Comparison of ENCODE assay signal across 1 cellular context in the genomic region with DNA sequence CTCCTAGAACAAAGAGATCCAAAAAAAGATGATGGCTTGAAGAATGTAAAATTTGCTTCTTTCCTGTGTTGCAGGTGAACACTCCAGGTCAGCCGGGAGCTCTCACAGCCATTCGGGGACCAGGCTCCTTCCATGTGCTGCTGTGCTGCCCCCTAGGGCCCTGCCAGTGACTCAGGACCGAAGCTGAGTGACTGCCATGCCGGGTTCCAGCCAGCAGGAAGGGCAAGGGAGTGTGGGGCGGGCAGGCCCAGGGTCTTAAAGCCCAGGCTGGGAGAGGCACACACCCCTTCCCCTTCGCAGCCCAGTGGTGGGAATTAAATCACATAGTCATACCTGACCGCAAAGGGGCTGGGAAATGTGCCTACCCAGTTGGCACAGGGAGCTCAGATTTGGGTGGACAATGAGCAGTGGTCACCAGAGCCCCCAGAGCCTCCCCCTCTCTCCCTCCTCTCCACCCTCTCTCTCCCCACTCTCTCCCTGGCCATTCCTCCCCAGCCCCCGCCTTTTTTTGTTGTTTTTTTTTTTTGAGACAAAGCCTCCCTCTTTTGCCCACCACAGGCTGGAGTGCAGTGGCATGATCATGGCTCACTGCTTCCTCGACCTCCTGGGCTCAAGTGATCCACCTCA.
TF ChIP-seq lines count a peak whose summit lies in the region.

No MANE protein-coding gene starts in this region.

TF ChIP-seq in HepG2, 621 proteins besides CTCF, POLR2A, EP300 and RAD21 (continued from another document and continues in another):
- TF ChIP-seq, protein P1, sequence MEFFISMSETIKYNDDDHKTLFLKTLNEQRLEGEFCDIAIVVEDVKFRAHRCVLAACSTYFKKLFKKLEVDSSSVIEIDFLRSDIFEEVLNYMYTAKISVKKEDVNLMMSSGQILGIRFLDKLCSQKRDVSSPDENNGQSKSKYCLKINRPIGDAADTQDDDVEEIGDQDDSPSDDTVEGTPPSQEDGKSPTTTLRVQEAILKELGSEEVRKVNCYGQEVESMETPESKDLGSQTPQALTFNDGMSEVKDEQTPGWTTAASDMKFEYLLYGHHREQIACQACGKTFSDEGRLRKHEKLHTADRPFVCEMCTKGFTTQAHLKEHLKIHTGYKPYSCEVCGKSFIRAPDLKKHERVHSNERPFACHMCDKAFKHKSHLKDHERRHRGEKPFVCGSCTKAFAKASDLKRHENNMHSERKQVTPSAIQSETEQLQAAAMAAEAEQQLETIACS (CRISPR knock-in tag; IDR thresholded peaks at IDR 0.05), result peak; percentile 76
- TF ChIP-seq, protein P2, sequence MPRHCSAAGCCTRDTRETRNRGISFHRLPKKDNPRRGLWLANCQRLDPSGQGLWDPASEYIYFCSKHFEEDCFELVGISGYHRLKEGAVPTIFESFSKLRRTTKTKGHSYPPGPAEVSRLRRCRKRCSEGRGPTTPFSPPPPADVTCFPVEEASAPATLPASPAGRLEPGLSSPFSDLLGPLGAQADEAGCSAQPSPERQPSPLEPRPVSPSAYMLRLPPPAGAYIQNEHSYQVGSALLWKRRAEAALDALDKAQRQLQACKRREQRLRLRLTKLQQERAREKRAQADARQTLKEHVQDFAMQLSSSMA (CRISPR knock-in tag; IDR thresholded peaks at IDR 0.05), result no peak
- TF ChIP-seq ZNF101 (CRISPR knock-in tag; IDR thresholded peaks at IDR 0.05; ENCODE audit: borderline replicate concordance, low read depth), result no peak
- TF ChIP-seq ZBTB20 (CRISPR knock-in tag; IDR thresholded peaks at IDR 0.05; ENCODE audit: borderline replicate concordance, low read depth), result no peak
- no peak for TF ChIP-seq ZNF782 (CRISPR knock-in tag; IDR thresholded peaks at IDR 0.05; ENCODE audit: borderline replicate concordance)
- peak; percentile 85 for TF ChIP-seq YY1 (IDR thresholded peaks at IDR 0.05; ENCODE audit: insufficient read depth, insufficient replicate concordance, low read depth, low read length)
- TF ChIP-seq, protein P3, sequence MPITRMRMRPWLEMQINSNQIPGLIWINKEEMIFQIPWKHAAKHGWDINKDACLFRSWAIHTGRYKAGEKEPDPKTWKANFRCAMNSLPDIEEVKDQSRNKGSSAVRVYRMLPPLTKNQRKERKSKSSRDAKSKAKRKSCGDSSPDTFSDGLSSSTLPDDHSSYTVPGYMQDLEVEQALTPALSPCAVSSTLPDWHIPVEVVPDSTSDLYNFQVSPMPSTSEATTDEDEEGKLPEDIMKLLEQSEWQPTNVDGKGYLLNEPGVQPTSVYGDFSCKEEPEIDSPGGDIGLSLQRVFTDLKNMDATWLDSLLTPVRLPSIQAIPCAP (CRISPR knock-in tag; IDR thresholded peaks at IDR 0.05; ENCODE audit: low read depth), result no peak
- TF ChIP-seq, protein P4, sequence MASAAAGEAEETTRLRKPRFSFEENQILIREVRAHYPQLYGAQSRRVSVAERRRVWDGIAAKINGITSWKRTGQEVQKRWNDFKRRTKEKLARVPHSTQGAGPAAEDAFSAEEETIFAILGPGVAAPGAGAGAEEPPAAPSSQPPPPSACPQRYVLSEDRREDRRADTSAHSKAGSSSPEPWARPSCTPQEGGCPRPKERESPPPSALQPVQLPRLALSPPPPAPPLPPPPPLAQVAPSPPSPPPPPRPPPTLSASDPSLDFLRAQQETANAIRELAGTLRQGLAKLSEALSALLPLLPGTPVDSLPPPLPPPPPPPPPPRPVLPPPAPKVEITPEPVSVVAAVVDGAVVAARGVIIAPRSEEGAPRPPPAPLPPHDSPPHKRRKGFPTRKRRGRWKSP (CRISPR knock-in tag; IDR thresholded peaks at IDR 0.05), result peak; percentile 68; the same call in 1 of the 2 replicates
- no peak for TF ChIP-seq NR2F1 (CRISPR knock-in tag; IDR thresholded peaks at IDR 0.05)
- no peak for TF ChIP-seq FOXM1 (CRISPR knock-in tag; IDR thresholded peaks at IDR 0.05)
- TF ChIP-seq, protein P5, sequence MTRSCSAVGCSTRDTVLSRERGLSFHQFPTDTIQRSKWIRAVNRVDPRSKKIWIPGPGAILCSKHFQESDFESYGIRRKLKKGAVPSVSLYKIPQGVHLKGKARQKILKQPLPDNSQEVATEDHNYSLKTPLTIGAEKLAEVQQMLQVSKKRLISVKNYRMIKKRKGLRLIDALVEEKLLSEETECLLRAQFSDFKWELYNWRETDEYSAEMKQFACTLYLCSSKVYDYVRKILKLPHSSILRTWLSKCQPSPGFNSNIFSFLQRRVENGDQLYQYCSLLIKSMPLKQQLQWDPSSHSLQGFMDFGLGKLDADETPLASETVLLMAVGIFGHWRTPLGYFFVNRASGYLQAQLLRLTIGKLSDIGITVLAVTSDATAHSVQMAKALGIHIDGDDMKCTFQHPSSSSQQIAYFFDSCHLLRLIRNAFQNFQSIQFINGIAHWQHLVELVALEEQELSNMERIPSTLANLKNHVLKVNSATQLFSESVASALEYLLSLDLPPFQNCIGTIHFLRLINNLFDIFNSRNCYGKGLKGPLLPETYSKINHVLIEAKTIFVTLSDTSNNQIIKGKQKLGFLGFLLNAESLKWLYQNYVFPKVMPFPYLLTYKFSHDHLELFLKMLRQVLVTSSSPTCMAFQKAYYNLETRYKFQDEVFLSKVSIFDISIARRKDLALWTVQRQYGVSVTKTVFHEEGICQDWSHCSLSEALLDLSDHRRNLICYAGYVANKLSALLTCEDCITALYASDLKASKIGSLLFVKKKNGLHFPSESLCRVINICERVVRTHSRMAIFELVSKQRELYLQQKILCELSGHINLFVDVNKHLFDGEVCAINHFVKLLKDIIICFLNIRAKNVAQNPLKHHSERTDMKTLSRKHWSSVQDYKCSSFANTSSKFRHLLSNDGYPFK (CRISPR knock-in tag; IDR thresholded peaks at IDR 0.05; ENCODE audit: borderline replicate concordance), result peak; percentile 47; the same call in 1 of the 2 replicates
- 0 out of 2 replicates have a peak, but pooled peaks have one; percentile 38 for TF ChIP-seq GFI1 (CRISPR knock-in tag; IDR thresholded peaks at IDR 0.05; ENCODE audit: borderline replicate concordance)
- TF ChIP-seq ZSCAN30 (CRISPR knock-in tag; IDR thresholded peaks at IDR 0.05), result no peak
- TF ChIP-seq, protein P6, sequence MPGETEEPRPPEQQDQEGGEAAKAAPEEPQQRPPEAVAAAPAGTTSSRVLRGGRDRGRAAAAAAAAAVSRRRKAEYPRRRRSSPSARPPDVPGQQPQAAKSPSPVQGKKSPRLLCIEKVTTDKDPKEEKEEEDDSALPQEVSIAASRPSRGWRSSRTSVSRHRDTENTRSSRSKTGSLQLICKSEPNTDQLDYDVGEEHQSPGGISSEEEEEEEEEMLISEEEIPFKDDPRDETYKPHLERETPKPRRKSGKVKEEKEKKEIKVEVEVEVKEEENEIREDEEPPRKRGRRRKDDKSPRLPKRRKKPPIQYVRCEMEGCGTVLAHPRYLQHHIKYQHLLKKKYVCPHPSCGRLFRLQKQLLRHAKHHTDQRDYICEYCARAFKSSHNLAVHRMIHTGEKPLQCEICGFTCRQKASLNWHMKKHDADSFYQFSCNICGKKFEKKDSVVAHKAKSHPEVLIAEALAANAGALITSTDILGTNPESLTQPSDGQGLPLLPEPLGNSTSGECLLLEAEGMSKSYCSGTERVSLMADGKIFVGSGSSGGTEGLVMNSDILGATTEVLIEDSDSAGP (CRISPR knock-in tag; IDR thresholded peaks at IDR 0.05; ENCODE audit: borderline replicate concordance), result peak; percentile 87
- no peak for TF ChIP-seq HMGA1 (CRISPR knock-in tag; conservative IDR thresholded peaks at IDR 0.05)
- peak; percentile 79; the same call in 1 of the 2 replicates for TF ChIP-seq SALL2 (CRISPR knock-in tag; IDR thresholded peaks at IDR 0.05)
- TF ChIP-seq, protein P7, sequence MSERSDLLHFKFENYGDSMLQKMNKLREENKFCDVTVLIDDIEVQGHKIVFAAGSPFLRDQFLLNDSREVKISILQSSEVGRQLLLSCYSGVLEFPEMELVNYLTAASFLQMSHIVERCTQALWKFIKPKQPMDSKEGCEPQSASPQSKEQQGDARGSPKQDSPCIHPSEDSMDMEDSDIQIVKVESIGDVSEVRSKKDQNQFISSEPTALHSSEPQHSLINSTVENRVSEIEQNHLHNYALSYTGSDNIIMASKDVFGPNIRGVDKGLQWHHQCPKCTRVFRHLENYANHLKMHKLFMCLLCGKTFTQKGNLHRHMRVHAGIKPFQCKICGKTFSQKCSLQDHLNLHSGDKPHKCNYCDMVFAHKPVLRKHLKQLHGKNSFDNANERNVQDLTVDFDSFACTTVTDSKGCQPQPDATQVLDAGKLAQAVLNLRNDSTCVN (CRISPR knock-in tag; IDR thresholded peaks at IDR 0.05; ENCODE audit: borderline replicate concordance), result peak; percentile 77; the same call in 1 of the 2 replicates
- no peak for TF ChIP-seq PHB2 (IDR thresholded peaks at IDR 0.05; ENCODE audit: partially characterized antibody)
- TF ChIP-seq TBL1XR1 (IDR thresholded peaks at IDR 0.05; ENCODE audit: borderline replicate concordance, low read length, partially characterized antibody), result no peak
- TF ChIP-seq JUN (CRISPR knock-in tag; IDR thresholded peaks at IDR 0.05), result 0 out of 2 replicates have a peak, but pooled peaks have one; percentile 27
- no peak for TF ChIP-seq POLR2G (IDR thresholded peaks at IDR 0.05; ENCODE audit: low read depth, low read length)
- no peak for TF ChIP-seq ZNF816 (CRISPR knock-in tag; IDR thresholded peaks at IDR 0.05; ENCODE audit: borderline replicate concordance)
- TF ChIP-seq THAP11 (CRISPR knock-in tag; IDR thresholded peaks at IDR 0.05), result peak; percentile 51
- no peak for TF ChIP-seq ZNF138 (CRISPR knock-in tag; IDR thresholded peaks at IDR 0.05; ENCODE audit: low read depth)
- TF ChIP-seq, protein P8, sequence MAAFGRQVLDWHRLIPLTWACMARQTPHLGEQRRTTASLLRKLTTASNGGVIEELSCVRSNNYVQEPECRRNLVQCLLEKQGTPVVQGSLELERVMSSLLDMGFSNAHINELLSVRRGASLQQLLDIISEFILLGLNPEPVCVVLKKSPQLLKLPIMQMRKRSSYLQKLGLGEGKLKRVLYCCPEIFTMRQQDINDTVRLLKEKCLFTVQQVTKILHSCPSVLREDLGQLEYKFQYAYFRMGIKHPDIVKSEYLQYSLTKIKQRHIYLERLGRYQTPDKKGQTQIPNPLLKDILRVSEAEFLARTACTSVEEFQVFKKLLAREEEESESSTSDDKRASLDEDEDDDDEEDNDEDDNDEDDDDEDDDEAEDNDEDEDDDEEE (CRISPR knock-in tag; IDR thresholded peaks at IDR 0.05), result peak; percentile 49; the same call in 1 of the 2 replicates
- TF ChIP-seq, protein P9, sequence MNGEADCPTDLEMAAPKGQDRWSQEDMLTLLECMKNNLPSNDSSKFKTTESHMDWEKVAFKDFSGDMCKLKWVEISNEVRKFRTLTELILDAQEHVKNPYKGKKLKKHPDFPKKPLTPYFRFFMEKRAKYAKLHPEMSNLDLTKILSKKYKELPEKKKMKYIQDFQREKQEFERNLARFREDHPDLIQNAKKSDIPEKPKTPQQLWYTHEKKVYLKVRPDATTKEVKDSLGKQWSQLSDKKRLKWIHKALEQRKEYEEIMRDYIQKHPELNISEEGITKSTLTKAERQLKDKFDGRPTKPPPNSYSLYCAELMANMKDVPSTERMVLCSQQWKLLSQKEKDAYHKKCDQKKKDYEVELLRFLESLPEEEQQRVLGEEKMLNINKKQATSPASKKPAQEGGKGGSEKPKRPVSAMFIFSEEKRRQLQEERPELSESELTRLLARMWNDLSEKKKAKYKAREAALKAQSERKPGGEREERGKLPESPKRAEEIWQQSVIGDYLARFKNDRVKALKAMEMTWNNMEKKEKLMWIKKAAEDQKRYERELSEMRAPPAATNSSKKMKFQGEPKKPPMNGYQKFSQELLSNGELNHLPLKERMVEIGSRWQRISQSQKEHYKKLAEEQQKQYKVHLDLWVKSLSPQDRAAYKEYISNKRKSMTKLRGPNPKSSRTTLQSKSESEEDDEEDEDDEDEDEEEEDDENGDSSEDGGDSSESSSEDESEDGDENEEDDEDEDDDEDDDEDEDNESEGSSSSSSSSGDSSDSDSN (CRISPR knock-in tag; IDR thresholded peaks at IDR 0.05), result peak; percentile 87
- TF ChIP-seq TAF15 (IDR thresholded peaks at IDR 0.05; ENCODE audit: low read depth, low read length, poor library complexity, severe bottlenecking), result no peak
- TF ChIP-seq ETV5 (CRISPR knock-in tag; IDR thresholded peaks at IDR 0.05; ENCODE audit: borderline replicate concordance), result peak; percentile 76; the same call in 1 of the 2 replicates
- no peak for TF ChIP-seq PAWR (CRISPR knock-in tag; IDR thresholded peaks at IDR 0.05; ENCODE audit: borderline replicate concordance)
- TF ChIP-seq, protein P10, sequence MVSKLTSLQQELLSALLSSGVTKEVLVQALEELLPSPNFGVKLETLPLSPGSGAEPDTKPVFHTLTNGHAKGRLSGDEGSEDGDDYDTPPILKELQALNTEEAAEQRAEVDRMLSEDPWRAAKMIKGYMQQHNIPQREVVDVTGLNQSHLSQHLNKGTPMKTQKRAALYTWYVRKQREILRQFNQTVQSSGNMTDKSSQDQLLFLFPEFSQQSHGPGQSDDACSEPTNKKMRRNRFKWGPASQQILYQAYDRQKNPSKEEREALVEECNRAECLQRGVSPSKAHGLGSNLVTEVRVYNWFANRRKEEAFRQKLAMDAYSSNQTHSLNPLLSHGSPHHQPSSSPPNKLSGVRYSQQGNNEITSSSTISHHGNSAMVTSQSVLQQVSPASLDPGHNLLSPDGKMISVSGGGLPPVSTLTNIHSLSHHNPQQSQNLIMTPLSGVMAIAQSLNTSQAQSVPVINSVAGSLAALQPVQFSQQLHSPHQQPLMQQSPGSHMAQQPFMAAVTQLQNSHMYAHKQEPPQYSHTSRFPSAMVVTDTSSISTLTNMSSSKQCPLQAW (CRISPR knock-in tag; IDR thresholded peaks at IDR 0.05), result peak; percentile 86
- TF ChIP-seq ZFY (CRISPR knock-in tag; IDR thresholded peaks at IDR 0.05), result peak; percentile 62
- 0 out of 2 replicates have a peak, but pooled peaks have one; percentile 22 for TF ChIP-seq ZNF891 (CRISPR knock-in tag; IDR thresholded peaks at IDR 0.05)
- TF ChIP-seq, protein P11, sequence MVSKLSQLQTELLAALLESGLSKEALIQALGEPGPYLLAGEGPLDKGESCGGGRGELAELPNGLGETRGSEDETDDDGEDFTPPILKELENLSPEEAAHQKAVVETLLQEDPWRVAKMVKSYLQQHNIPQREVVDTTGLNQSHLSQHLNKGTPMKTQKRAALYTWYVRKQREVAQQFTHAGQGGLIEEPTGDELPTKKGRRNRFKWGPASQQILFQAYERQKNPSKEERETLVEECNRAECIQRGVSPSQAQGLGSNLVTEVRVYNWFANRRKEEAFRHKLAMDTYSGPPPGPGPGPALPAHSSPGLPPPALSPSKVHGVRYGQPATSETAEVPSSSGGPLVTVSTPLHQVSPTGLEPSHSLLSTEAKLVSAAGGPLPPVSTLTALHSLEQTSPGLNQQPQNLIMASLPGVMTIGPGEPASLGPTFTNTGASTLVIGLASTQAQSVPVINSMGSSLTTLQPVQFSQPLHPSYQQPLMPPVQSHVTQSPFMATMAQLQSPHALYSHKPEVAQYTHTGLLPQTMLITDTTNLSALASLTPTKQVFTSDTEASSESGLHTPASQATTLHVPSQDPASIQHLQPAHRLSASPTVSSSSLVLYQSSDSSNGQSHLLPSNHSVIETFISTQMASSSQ (IDR thresholded peaks at IDR 0.05; ENCODE audit: low read depth), result no peak
- TF ChIP-seq, protein P11 (CRISPR knock-in tag; IDR thresholded peaks at IDR 0.05; ENCODE audit: borderline replicate concordance), result peak; percentile 57; the same call in 1 of the 2 replicates
